39 cellular contexts compared by ENCODE assay signal in genomic region chr13:48833412-48833811, GRCh38.
"Had no signal": no experiment of that assay in that cellular context is flagged by ENCODE, and none has a peak within 500 bp of the region (broad histone marks: within the 10 kb centered on the region; RNA-seq: fewer than 3 reads in every experiment).

No MANE protein-coding gene starts in this region.

- H3K9me3 ChIP-seq: adrenal gland, ascending aorta, body of pancreas had no signal

- H3K4me3 ChIP-seq: adrenal gland, ascending aorta, body of pancreas, breast epithelium, cardiac muscle cell had no signal

- H3K4me1 ChIP-seq: adrenal gland, ascending aorta, body of pancreas, breast epithelium had no signal

- H3K27me3 ChIP-seq: adrenal gland, ascending aorta, body of pancreas, brain microvascular endothelial cell, breast epithelium, cardiac muscle cell had no signal

- H3K27ac Mint-ChIP-seq: activated naive CD4-positive, alpha-beta T cell treated with anti-CD3 and anti-CD28 coated beads for 36 hours; activated naive CD4-positive, alpha-beta T cell treated with anti-CD3 and anti-CD28 coated beads, Interleukin-2, amount 10 ng/mL, durations not matched to agents 7 days and 5 days; activated naive CD4-positive, alpha-beta T cell treated with anti-CD3 and anti-CD28 coated beads, Interleukin-2, amount 50 U/mL, for 24 hours; activated naive CD4-positive, alpha-beta T cell treated with anti-CD3 and anti-CD28 coated beads, Interleukin-2, amount 50 U/mL, for 72 hours; activated naive CD8-positive, alpha-beta T cell; activated naive CD8-positive, alpha-beta T cell treated with anti-CD3 and anti-CD28 coated beads for 36 hours; activated naive CD8-positive, alpha-beta T cell treated with anti-CD3 and anti-CD28 coated beads, Interleukin-2, amount 10 ng/mL, durations not matched to agents 7 days and 5 days; activated naive CD8-positive, alpha-beta T cell treated with anti-CD3 and anti-CD28 coated beads, Interleukin-2, amount 50 U/mL, for 24 hours; activated T-cell treated with anti-CD3 and anti-CD28 coated beads, Interleukin-2, amount 50 U/mL, for 24 hours; activated T-cell treated with anti-CD3 and anti-CD28 coated beads, Interleukin-2, amount 50 U/mL, for 72 hours; activated T-helper 1 cell treated with anti-CD3 and anti-CD28 coated beads, Interleukin-12 subunit alpha, Interleukin-12 subunit beta, Interleukin-2, Interleukin-4 antibody, amounts not matched to agents 30 ng/mL and 10 ng/mL and 1 ng/mL, durations not matched to agents 14 hours and 24 hours and 36 hours; activated T-helper 17 cell treated with anti-CD3 and anti-CD28 coated beads, Interleukin-2, amount 50 U/mL, for 72 hours; activated T-helper 2 cell treated with anti-CD3 and anti-CD28 coated beads, Interferon-gamma antibody, Interleukin-2, Interleukin-4, amounts not matched to agents 10 μg/mL and 5 μg/mL and 100 μg/mL, durations not matched to agents 14 hours and 24 hours and 36 hours; brain had no signal

- ATAC-seq: activated naive CD4-positive, alpha-beta T cell treated with anti-CD3 and anti-CD28 coated beads, Interleukin-2, amount 50 U/mL, for 72 hours; activated naive CD8-positive, alpha-beta T cell treated with anti-CD3 and anti-CD28 coated beads, Interleukin-2, amount 50 U/mL, for 24 hours; activated T-cell treated with anti-CD3 and anti-CD28 coated beads, Interleukin-2, amount 50 U/mL, for 4 hours; activated T-cell treated with anti-CD3 and anti-CD28 coated beads, Interleukin-2, amount 50 U/mL, for 72 hours; activated T-helper 17 cell treated with anti-CD3 and anti-CD28 coated beads, Interleukin-2, amount 50 U/mL, for 72 hours; body of pancreas had no signal

- H3K36me3 Mint-ChIP-seq: brain had no signal

- H3K9me3 Mint-ChIP-seq: activated naive CD4-positive, alpha-beta T cell treated with anti-CD3 and anti-CD28 coated beads, Interleukin-2, amount 50 U/mL, for 24 hours; central memory CD8-positive, alpha-beta T cell had no signal

- FAIRE-seq: astrocyte had no signal

- H3K36me3 ChIP-seq: adrenal gland, ascending aorta, brain microvascular endothelial cell, breast epithelium, cardiac muscle cell had no signal

- H3K4me3 Mint-ChIP-seq: activated naive CD4-positive, alpha-beta T cell treated with anti-CD3 and anti-CD28 coated beads for 36 hours; activated naive CD4-positive, alpha-beta T cell treated with anti-CD3 and anti-CD28 coated beads, Interleukin-2, amount 10 ng/mL, durations not matched to agents 7 days and 5 days; activated naive CD4-positive, alpha-beta T cell treated with anti-CD3 and anti-CD28 coated beads, Interleukin-2, amount 50 U/mL, for 24 hours; activated naive CD8-positive, alpha-beta T cell; activated naive CD8-positive, alpha-beta T cell treated with anti-CD3 and anti-CD28 coated beads for 36 hours; activated naive CD8-positive, alpha-beta T cell treated with anti-CD3 and anti-CD28 coated beads, Interleukin-2, amount 10 ng/mL, durations not matched to agents 7 days and 5 days; activated naive CD8-positive, alpha-beta T cell treated with anti-CD3 and anti-CD28 coated beads, Interleukin-2, amount 50 U/mL, for 24 hours; activated T-cell treated with anti-CD3 and anti-CD28 coated beads, Interleukin-2, amount 50 U/mL, for 24 hours; activated T-cell treated with anti-CD3 and anti-CD28 coated beads, Interleukin-2, amount 50 U/mL, for 4 hours; activated T-cell treated with anti-CD3 and anti-CD28 coated beads, Interleukin-2, amount 50 U/mL, for 72 hours; activated T-helper 1 cell treated with anti-CD3 and anti-CD28 coated beads, Interleukin-12 subunit alpha, Interleukin-12 subunit beta, Interleukin-2, Interleukin-4 antibody, amounts not matched to agents 30 ng/mL and 10 ng/mL and 1 ng/mL, durations not matched to agents 14 hours and 24 hours and 36 hours; activated T-helper 17 cell treated with anti-CD3 and anti-CD28 coated beads, Interleukin-2, amount 50 U/mL, for 72 hours; brain; central memory CD8-positive, alpha-beta T cell had no signal

- H3K27ac ChIP-seq: adrenal gland, ascending aorta, body of pancreas, brain microvascular endothelial cell, breast epithelium, cardiac muscle cell had no signal

- DNase-seq: activated effector memory CD4-positive, alpha-beta T cell treated with anti-CD3 and anti-CD28 coated beads, Interleukin-2, amount 50 U/mL, for 16 hours; activated effector memory CD4-positive, alpha-beta T cell treated with Interleukin-2 at 50 U/mL for 16 hours; activated gamma-delta T cell; activated gamma-delta T cell treated with Interleukin-2 at 50 U/mL for 16 hours; activated naive CD4-positive, alpha-beta T cell; activated naive CD4-positive, alpha-beta T cell treated with anti-CD3 and anti-CD28 coated beads for 36 hours; activated naive CD4-positive, alpha-beta T cell treated with anti-CD3 and anti-CD28 coated beads, Interleukin-2, amount 10 ng/mL, durations not matched to agents 7 days and 5 days; activated naive CD4-positive, alpha-beta T cell treated with anti-CD3 and anti-CD28 coated beads, Interleukin-2, amount 50 U/mL, for 16 hours; activated naive CD4-positive, alpha-beta T cell treated with Interleukin-2 at 50 U/mL for 16 hours; activated naive CD8-positive, alpha-beta T cell treated with anti-CD3 and anti-CD28 coated beads for 36 hours; activated naive CD8-positive, alpha-beta T cell treated with anti-CD3 and anti-CD28 coated beads, Interleukin-2, amount 10 ng/mL, durations not matched to agents 7 days and 5 days; activated naive CD8-positive, alpha-beta T cell treated with anti-CD3 and anti-CD28 coated beads, Interleukin-2, amount 50 U/mL, for 24 hours; activated T-cell treated with anti-CD3 and anti-CD28 coated beads, Interleukin-2, amount 50 U/mL, for 1 hour; activated T-cell treated with anti-CD3 and anti-CD28 coated beads, Interleukin-2, amount 50 U/mL, for 24 hours; activated T-cell treated with anti-CD3 and anti-CD28 coated beads, Interleukin-2, amount 50 U/mL, for 4 hours; activated T-cell treated with anti-CD3 and anti-CD28 coated beads, Interleukin-2, amount 50 U/mL, for 48 hours; activated T-cell treated with anti-CD3 and anti-CD28 coated beads, Interleukin-2, amount 50 U/mL, for 72 hours; adrenal gland; amniotic stem cell; amygdala; anterior cingulate cortex; aorta; body of pancreas; brain microvascular endothelial cell; caudate nucleus; central memory CD4-positive, alpha-beta T cell; cerebellar nuclear complex had no signal

- H3K27me3 Mint-ChIP-seq: activated naive CD4-positive, alpha-beta T cell treated with anti-CD3 and anti-CD28 coated beads, Interleukin-2, amount 10 ng/mL, durations not matched to agents 7 days and 5 days; activated naive CD4-positive, alpha-beta T cell treated with anti-CD3 and anti-CD28 coated beads, Interleukin-2, amount 50 U/mL, for 24 hours; activated naive CD8-positive, alpha-beta T cell; activated naive CD8-positive, alpha-beta T cell treated with anti-CD3 and anti-CD28 coated beads for 36 hours; activated naive CD8-positive, alpha-beta T cell treated with anti-CD3 and anti-CD28 coated beads, Interleukin-2, amount 50 U/mL, for 24 hours; activated T-helper 17 cell treated with anti-CD3 and anti-CD28 coated beads, Interleukin-2, amount 50 U/mL, for 72 hours; brain; central memory CD8-positive, alpha-beta T cell had no signal
